ENCODE assay signal across 13 cellular contexts in the genomic region with DNA sequence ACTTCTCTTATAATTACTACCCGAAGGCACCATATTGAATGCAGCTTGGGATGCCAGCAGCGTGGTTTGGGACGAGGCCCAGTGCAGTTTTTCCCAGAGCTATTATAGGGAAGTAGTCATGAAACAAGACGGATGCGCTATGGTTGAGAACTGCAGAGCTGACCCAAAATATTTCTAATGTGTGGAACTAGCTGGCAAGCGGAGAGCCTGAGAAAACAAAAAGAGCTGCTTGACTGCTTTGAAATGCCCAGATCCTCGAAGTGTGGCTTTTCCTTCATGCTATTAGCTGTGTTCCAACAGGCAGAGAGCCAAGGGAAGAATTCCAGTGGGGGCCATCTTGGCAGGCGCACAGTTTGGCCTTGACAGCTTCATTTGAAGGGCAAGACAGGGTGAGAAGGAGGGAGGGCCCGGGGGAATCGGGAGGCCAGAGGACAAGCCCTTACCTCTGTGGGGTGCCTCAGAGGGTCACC.
A peak's percentile ranks its signal among the peaks of the same experiment; 100 is the strongest.
DNase-seq lines count a peak whose midpoint lies in the region; ATAC-seq and TF ChIP-seq lines count a peak whose summit lies in the region.
"Had no signal": no experiment of that assay in that cellular context is flagged by ENCODE, and none has a peak within 500 bp of the region (broad histone marks: within the 10 kb centered on the region; RNA-seq: fewer than 3 reads in every experiment).

No MANE protein-coding gene starts in this region.

- no peak overlapping the region for H3K27ac Mint-ChIP-seq in T-helper 2 cell treated with Interferon-gamma antibody and Interleukin-4, amounts not matched to agents 5 μg/mL and 100 μg/mL, for 36 hours
- H3K27ac Mint-ChIP-seq: CD4-positive, alpha-beta T cell had no signal

- H3K9me3 ChIP-seq in heart left ventricle: no peaks in the 10 kb centered on the region
- H3K9me3 ChIP-seq in effector memory CD4-positive, alpha-beta T cell (ENCODE audit: control insufficient read depth, low read length): no peaks in the 10 kb centered on the region

- in situ Hi-C loops in astrocyte of the cerebellum (cut with HindIII; ENCODE audit: low sequenced_read_pairs): no loop called here

- no peaks in the 10 kb centered on the region for H3K36me3 Mint-ChIP-seq in T-helper 2 cell treated with Interferon-gamma antibody and Interleukin-4, amounts not matched to agents 5 μg/mL and 100 μg/mL, for 36 hours (ENCODE audit: low read depth)

- peak overlapping the region in 3 of 12 donors; percentile 18 to 42 (median 36) for H3K27ac ChIP-seq in heart left ventricle
- H3K27ac ChIP-seq in effector memory CD4-positive, alpha-beta T cell (ENCODE audit: insufficient read depth, low read length, poor library complexity, severe bottlenecking): no peak overlapping the region

- intact Hi-C loops in heart left ventricle (cut with DNase I): loop anchor here in 7 of 10 donors (5.0 to 10.0 kb wide), 5 partner anchors 243 to 313 kb away; no protein-coding TSS in a partner anchor
- intact Hi-C loops in posterior cingulate gyrus (cut with DNase I): no loop called here

- no peak for TF ChIP-seq CTCF in astrocyte of the cerebellum (IDR thresholded peaks at IDR 0.05; ENCODE audit: low read depth, low read length, missing control alignments)
- TF ChIP-seq CTCF in heart left ventricle (IDR thresholded peaks at IDR 0.05): no peak

- H3K36me3 ChIP-seq in heart left ventricle: no peaks in the 10 kb centered on the region
- H3K36me3 ChIP-seq in effector memory CD4-positive, alpha-beta T cell (ENCODE audit: control insufficient read depth, insufficient read depth, low read length): no peaks in the 10 kb centered on the region

- no peaks in the 10 kb centered on the region for H3K9me3 Mint-ChIP-seq in T-helper 2 cell treated with Interferon-gamma antibody and Interleukin-4, amounts not matched to agents 5 μg/mL and 100 μg/mL, for 36 hours
- H3K9me3 Mint-ChIP-seq: CD4-positive, alpha-beta T cell had no signal

- peak in 3 of 4 donors; percentile 30 to 79 (median 78) for ATAC-seq in heart left ventricle
- ATAC-seq in GM21447 (IDR thresholded peaks at IDR 0.05; ENCODE audit: unreplicated experiment): no peak
- ATAC-seq: GM12878 had no signal

- no peaks in the 10 kb centered on the region for H3K27me3 Mint-ChIP-seq in T-helper 2 cell treated with Interferon-gamma antibody and Interleukin-4, amounts not matched to agents 5 μg/mL and 100 μg/mL, for 36 hours (ENCODE audit: low read depth)
- H3K27me3 Mint-ChIP-seq: CD4-positive, alpha-beta T cell had no signal

- H3K4me3 Mint-ChIP-seq in T-helper 2 cell treated with Interferon-gamma antibody and Interleukin-4, amounts not matched to agents 5 μg/mL and 100 μg/mL, for 36 hours: no peak overlapping the region
- H3K4me3 Mint-ChIP-seq: CD4-positive, alpha-beta T cell had no signal

- no peak overlapping the region for H3K4me3 ChIP-seq in astrocyte of the cerebellum (ENCODE audit: low read depth, low read length)
- no peak overlapping the region for H3K4me3 ChIP-seq in heart left ventricle
- no peak overlapping the region for H3K4me3 ChIP-seq in effector memory CD4-positive, alpha-beta T cell (ENCODE audit: insufficient read depth, low read depth, low read length, poor library complexity, severe bottlenecking)
- H3K4me3 ChIP-seq: GM12878 had no signal

- no peak for TF ChIP-seq POLR2A in heart left ventricle (IDR thresholded peaks at IDR 0.05)

- DNase-seq in AG20443 (ENCODE audit: low spot score) (peak; percentile 69), astrocyte of the cerebellum (ENCODE audit: low read depth) (peak; percentile 98), heart left ventricle (peak; percentile 31 to 73 (median 48)), posterior cingulate gyrus (peak in 8 of 10 donors; percentile 7 to 74 (median 21)), NOMO-1 treated with DMSO at 0.1 percent for 48 hours (lab: John Stamatoyannopoulos, UW; ENCODE audit: unreplicated experiment) (no peak)
- no peak for DNase-seq in effector memory CD4-positive, alpha-beta T cell
- DNase-seq in T-helper 2 cell treated with Interferon-gamma antibody and Interleukin-4, amounts not matched to agents 5 μg/mL and 100 μg/mL, for 36 hours (ENCODE audit: low spot score): no peak
- DNase-seq: CD4-positive, alpha-beta T cell; cerebellar nuclear complex; Karpas-422; NCI-H510A had no signal

- H3K4me1 ChIP-seq in heart left ventricle: peaks cover 0 to 21% (median 0%) of the 10 kb centered on the region in 12 donors
- H3K4me1 ChIP-seq in effector memory CD4-positive, alpha-beta T cell (ENCODE audit: control insufficient read depth, insufficient read depth, low read length, poor library complexity, severe bottlenecking): no peaks in the 10 kb centered on the region

- WGBS in heart left ventricle, 4 donors: 30 to 48% (median 41%) methylated on average over 9 to 10 of the region's 10 CpGs

- H3K4me1 Mint-ChIP-seq in T-helper 2 cell treated with Interferon-gamma antibody and Interleukin-4, amounts not matched to agents 5 μg/mL and 100 μg/mL, for 36 hours (ENCODE audit: low read depth): no peaks in the 10 kb centered on the region

- no peaks in the 10 kb centered on the region for H3K27me3 ChIP-seq in heart left ventricle
- H3K27me3 ChIP-seq in effector memory CD4-positive, alpha-beta T cell (replicated peaks; ENCODE audit: control insufficient read depth, insufficient read depth, low read length, poor library complexity, severe bottlenecking): no peaks in the 10 kb centered on the region

Comparison
In these comparisons a context has a peak if more than half of its experiments do, and no peak if none do; other contexts are left out.
1. DNase-seq: peak in AG20443 (single experiment), astrocyte of the cerebellum (single experiment), heart left ventricle (5 of 5) and posterior cingulate gyrus (8 of 10); none in NOMO-1 treated with DMSO at 0.1 percent for 48 hours (single experiment), effector memory CD4-positive, alpha-beta T cell (0 of 3) and T-helper 2 cell treated with Interferon-gamma antibody and Interleukin-4, amounts not matched to agents 5 μg/mL and 100 μg/mL, for 36 hours (single experiment).